In genomic region chr17:12136243-12136642, GRCh38 we compare ENCODE assay signal across 9 cellular contexts.
"Had no signal": no experiment of that assay in that cellular context is flagged by ENCODE, and none has a peak within 500 bp of the region (broad histone marks: within the 10 kb centered on the region; RNA-seq: fewer than 3 reads in every experiment).

No MANE protein-coding gene starts in this region.

- DNase-seq: GM23248, GOT3, H7, H9, HCEC 1CT, HFFc6 had no signal

- H3K9ac ChIP-seq: GM23248 had no signal

- H3K27ac ChIP-seq: GM23248 had no signal

- H3K4me1 ChIP-seq: HAP-1 had no signal

- ATAC-seq: GM23338, HCT116 had no signal

- H3K4me3 ChIP-seq: GM23248, GM23338, HAP-1 had no signal

- H3K4me2 ChIP-seq: GM23338 had no signal

- H3K9me3 ChIP-seq: HAP-1 had no signal

- H2AFZ ChIP-seq: GM23248, GM23338 had no signal
